Comparison of ENCODE assay signal across 1 cellular context in the genomic region with DNA sequence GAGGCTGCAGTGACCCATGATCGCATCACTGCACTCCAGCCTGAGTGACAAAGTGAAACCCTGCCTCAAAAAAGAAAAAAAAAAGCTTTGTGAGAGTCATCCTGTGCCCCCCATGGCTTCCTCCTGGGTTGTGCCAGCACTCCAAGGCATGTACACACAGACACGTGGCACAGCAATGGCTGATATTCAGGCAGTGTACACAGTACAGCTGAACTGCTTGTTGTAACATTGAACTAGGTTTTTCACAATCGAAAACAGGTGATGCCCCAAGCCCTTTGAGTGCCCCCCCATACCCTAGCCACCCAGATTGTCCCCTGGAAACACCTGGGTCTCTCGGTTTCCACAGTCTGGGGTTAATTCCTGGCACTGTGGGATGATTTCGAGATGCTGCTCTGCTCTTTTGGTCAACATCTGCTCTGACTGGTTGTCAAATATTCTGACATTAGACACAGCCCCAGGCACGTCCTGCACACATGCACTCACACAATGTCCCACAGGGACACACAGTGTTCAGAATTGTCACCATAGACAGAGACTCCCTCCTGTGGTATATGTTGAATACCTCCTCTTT.
TF ChIP-seq lines count a peak whose summit lies in the region.

No MANE protein-coding gene starts in this region.

TF ChIP-seq in HepG2, 621 proteins besides CTCF, POLR2A, EP300 and RAD21:
- TF ChIP-seq, protein P1, sequence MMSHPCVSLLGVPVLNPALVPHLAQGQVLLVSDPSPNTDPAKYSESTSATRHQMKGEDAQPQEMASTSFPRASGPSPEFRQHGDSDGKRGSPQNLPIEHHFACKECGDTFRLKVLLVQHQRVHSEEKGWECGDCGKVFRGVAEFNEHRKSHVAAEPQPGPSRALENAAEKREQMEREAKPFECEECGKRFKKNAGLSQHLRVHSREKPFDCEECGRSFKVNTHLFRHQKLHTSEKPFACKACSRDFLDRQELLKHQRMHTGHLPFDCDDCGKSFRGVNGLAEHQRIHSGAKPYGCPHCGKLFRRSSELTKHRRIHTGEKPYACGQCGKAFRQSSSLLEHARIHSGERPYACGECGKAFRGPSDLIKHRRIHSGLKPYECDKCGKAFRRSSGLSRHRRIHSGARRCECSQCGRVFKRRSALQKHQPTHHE (CRISPR knock-in tag; IDR thresholded peaks at IDR 0.05; ENCODE audit: borderline replicate concordance): no peak
